ENCODE assay signal across 17 cellular contexts in genomic region chr2:842151-842792, GRCh38.
DNase-seq lines count a peak whose midpoint lies in the region; ATAC-seq, FAIRE-seq and TF ChIP-seq lines count a peak whose summit lies in the region.
"Had no signal": no experiment of that assay in that cellular context is flagged by ENCODE, and none has a peak within 500 bp of the region (broad histone marks: within the 10 kb centered on the region; RNA-seq: fewer than 3 reads in every experiment).

No MANE protein-coding gene starts in this region.

- H2AFZ ChIP-seq in GM23338: peak overlapping the region; percentile 69; the same call in 1 of the 2 replicates
- no peak overlapping the region for H2AFZ ChIP-seq in H9 (ENCODE audit: low read length)
- H2AFZ ChIP-seq in GM12878 (ENCODE audit: control insufficient read depth, low read depth, low read length): no peak overlapping the region

- H3K18ac ChIP-seq in H9 (ENCODE audit: insufficient read length, low read depth, low read length): no peak overlapping the region

- H3K4ac ChIP-seq in H9 (ENCODE audit: low read depth, low read length): no peak overlapping the region

- no peak for TF ChIP-seq EP300 in GM12878 (IDR thresholded peaks at IDR 0.05; ENCODE audit: borderline replicate concordance in 1 of 2, control insufficient read depth in 1 of 2, low read depth in 2 of 2, low read length in 2 of 2)

- TF ChIP-seq CTCF in GM23338 (conservative IDR thresholded peaks at IDR 0.05; ENCODE audit: low read depth in 2 of 2) (no peak), H9 (conservative IDR thresholded peaks at IDR 0.05) (no peak), GM12878 (IDR thresholded peaks at IDR 0.05 in 2 of 3, conservative IDR thresholded peaks at IDR 0.05 in 1 of 3; ENCODE audit: control insufficient read depth in 2 of 3, extremely low read depth in 1 of 3, insufficient read depth in 1 of 3, low read depth in 3 of 3, low read length in 3 of 3) (no peak), pancreas (IDR thresholded peaks at IDR 0.05) (no peak)

- H3K9me3 ChIP-seq in H9 (ENCODE audit: control insufficient read depth, low read depth, low read length): no peaks in the 10 kb centered on the region
- H3K9me3 ChIP-seq in GM12878 (replicated peaks; ENCODE audit: control insufficient read depth, insufficient read depth, low read length): no peaks in the 10 kb centered on the region; the same call in 2 of the 3 replicates
- H3K9me3 ChIP-seq in pancreas: no peaks in the 10 kb centered on the region
- no peaks in the 10 kb centered on the region for H3K9me3 ChIP-seq in MG63
- H3K9me3 ChIP-seq: A549, Caco-2 had no signal

- no CpG with 5 or more reads among the region's 16 CpGs for WGBS in H9 (ENCODE audit: extremely low coverage, insufficient read length, low lambda C conversion rate)
- 50% methylated on average over 16 of the region's 16 CpGs for WGBS in GM12878 (ENCODE audit: insufficient coverage, insufficient replicate concordance, low lambda C conversion rate, missing lambda C conversion rate)
- 52 to 60% methylated on average over 16 of the region's 16 CpGs for WGBS in pancreas, 2 donors

- H3K4me2 ChIP-seq in GM23338 (no peak overlapping the region), H9 (ENCODE audit: insufficient read depth, insufficient read length, low read length) (no peak overlapping the region), GM12878 (ENCODE audit: control insufficient read depth, insufficient read depth) (no peak overlapping the region)
- H3K4me2 ChIP-seq: A549 had no signal

- no peak overlapping the region for H3K9ac ChIP-seq in H9 (ENCODE audit: extremely low read depth, insufficient read length, low read length)
- H3K9ac ChIP-seq in GM12878 (ENCODE audit: control insufficient read depth, insufficient read depth, low read length): no peak overlapping the region

- H4K5ac ChIP-seq in H9 (ENCODE audit: insufficient read length, low read depth, low read length): no peak overlapping the region

- H3K79me2 ChIP-seq in GM23338 (replicated peaks; ENCODE audit: insufficient read depth) (no peaks in the 10 kb centered on the region), H9 (ENCODE audit: insufficient read depth, low read length) (no peaks in the 10 kb centered on the region), GM12878 (ENCODE audit: control insufficient read depth, insufficient read depth, low read length) (no peaks in the 10 kb centered on the region)

- RAD21 ChIA-PET in GM12878 (lab: Charles Lee; ENCODE audit: unreplicated experiment): no interaction called here

- no peaks in the 10 kb centered on the region for H3F3A ChIP-seq in GM23338 (replicated peaks; ENCODE audit: low read depth)

- no peak overlapping the region for H3T11ph ChIP-seq in H9 (ENCODE audit: low read length)

- in situ Hi-C loops in GM12878 (cut with MboI): no loop called here

- H4K8ac ChIP-seq in H9 (replicated peaks; ENCODE audit: insufficient read length, low read depth, low read length): no peak overlapping the region

- H3K9me3 Mint-ChIP-seq in GM23338 (no peaks in the 10 kb centered on the region), H9 (no peaks in the 10 kb centered on the region)

- H3K27me3 ChIP-seq in GM23338 (ENCODE audit: insufficient read depth): no peaks in the 10 kb centered on the region
- no peaks in the 10 kb centered on the region for H3K27me3 ChIP-seq in H9 (ENCODE audit: insufficient read depth, low read length)
- no peaks in the 10 kb centered on the region for H3K27me3 ChIP-seq in GM12878 (replicated peaks in 1 of 2; ENCODE audit: control insufficient read depth in 2 of 2, insufficient read depth in 2 of 2, low read length in 1 of 2)
- H3K27me3 ChIP-seq in pancreas: no peaks in the 10 kb centered on the region
- H3K27me3 ChIP-seq in MG63: no peaks in the 10 kb centered on the region

- ATAC-seq in GM23338 (peak; percentile 46), GM12878 (no peak), pancreas (peak; percentile 35 to 100 (median 84)), HG02973 (IDR thresholded peaks at IDR 0.05; ENCODE audit: unreplicated experiment) (no peak), GM21576 (IDR thresholded peaks at IDR 0.05; ENCODE audit: unreplicated experiment) (no peak)
- ATAC-seq: A549 had no signal

- H3K23me2 ChIP-seq in H9 (ENCODE audit: insufficient read length, low read depth, low read length, poor library complexity, severe bottlenecking): no peaks in the 10 kb centered on the region

- SMC1A ChIA-PET in GM12878 (lab: Charles Lee; ENCODE audit: uncharacterized antibody, unreplicated experiment): no interaction called here

- H2AK5ac ChIP-seq in H9 (ENCODE audit: insufficient read length, low read length): no peak overlapping the region

- H3K27ac ChIP-seq in GM23338 (ENCODE audit: low read depth) (no peak overlapping the region), H9 (ENCODE audit: insufficient read length, low read depth, low read length) (no peak overlapping the region), GM12878 (ENCODE audit: control insufficient read depth, insufficient read depth) (no peak overlapping the region), pancreas (no peak overlapping the region)
- H3K27ac ChIP-seq: A549 had no signal

- no peak overlapping the region for H3K56ac ChIP-seq in H9 (ENCODE audit: insufficient read length, low read depth, low read length)

- no peak overlapping the region for H2BK120ac ChIP-seq in H9 (ENCODE audit: low read depth, low read length, poor library complexity, severe bottlenecking)

- no peaks in the 10 kb centered on the region; the same call in 1 of the 2 replicates for H3K9me2 ChIP-seq in GM23338 (ENCODE audit: insufficient read depth)

- no peak overlapping the region for H2BK12ac ChIP-seq in H9 (ENCODE audit: insufficient read length, low read depth, low read length)

- H3K79me1 ChIP-seq in H9 (ENCODE audit: insufficient read depth, low read depth, low read length, poor library complexity, severe bottlenecking): no peaks in the 10 kb centered on the region

- H4K91ac ChIP-seq in H9 (ENCODE audit: insufficient read length, low read depth, low read length): no peak overlapping the region

- TF ChIP-seq POLR2A in GM12878 (IDR thresholded peaks at IDR 0.05; ENCODE audit: low read depth, low read length): no peak

- H2BK20ac ChIP-seq in H9 (ENCODE audit: low read depth, low read length, poor library complexity, severe bottlenecking): no peak overlapping the region

- POLR2A ChIA-PET in GM12878 (lab: Charles Lee): no interaction called here

- H3K23ac ChIP-seq in H9 (ENCODE audit: insufficient read length, low read depth, low read length): no peak overlapping the region

- intact Hi-C loops in GM12878 (cut with micrococcal nuclease; ENCODE audit: unreplicated experiment): no loop called here
- intact Hi-C loops in pancreas (cut with DNase I): no loop called here

- no peaks in the 10 kb centered on the region for H3K27me3 Mint-ChIP-seq in GM23338 (ENCODE audit: insufficient read depth, low read depth, poor library complexity)
- H3K27me3 Mint-ChIP-seq in H9 (ENCODE audit: low read depth): peaks cover 16% of the 10 kb centered on the region

- H3K4me1 ChIP-seq in GM23338 (ENCODE audit: insufficient read depth) (no peaks in the 10 kb centered on the region), H9 (ENCODE audit: insufficient read depth, low read length) (no peaks in the 10 kb centered on the region), GM12878 (ENCODE audit: control insufficient read depth, insufficient read depth, low read length) (no peaks in the 10 kb centered on the region), pancreas (no peaks in the 10 kb centered on the region)
- H3K4me1 ChIP-seq: A549, Caco-2 had no signal

- H3K4me3 Mint-ChIP-seq in GM23338 (no peak overlapping the region), H9 (no peak overlapping the region)
- H3K4me3 Mint-ChIP-seq: CD8-positive, alpha-beta memory T cell; HFFc6 had no signal

- no TSS peak for BruUV-seq in GM12878 (replicated peaks; lab: Mats Ljungman, UMichigan)

- peaks cover 2% of the 10 kb centered on the region; the same call in 2 of the 3 replicates for H3K4me1 Mint-ChIP-seq in GM23338
- no peaks in the 10 kb centered on the region for H3K4me1 Mint-ChIP-seq in H9
- H3K4me1 Mint-ChIP-seq: CD8-positive, alpha-beta memory T cell had no signal

- DNase-seq in GM23338 (ENCODE audit: low spot score) (no peak), H9 (peak; percentile 21), GM12878 (ENCODE audit: low read depth, low spot score) (no peak), pancreas (peak in 4 of 6 donors; percentile 35 to 80 (median 58)), MG63 (no peak)
- DNase-seq: Caco-2; CD8-positive, alpha-beta memory T cell; DND-41; GF-D8; GOT3; HCEC 1CT; HFFc6; IMR-90; KBM-7 had no signal

- H3K4me3 ChIP-seq in GM23338 (no peak overlapping the region), GM12878 (no peak overlapping the region), pancreas (no peak overlapping the region), MG63 (no peak overlapping the region)
- H3K4me3 ChIP-seq: A549 had no signal

- peak; percentile 57 for FAIRE-seq in GM12878 (lab: Jason Lieb, UNC)
- no peak for FAIRE-seq in pancreas (lab: Jason Lieb, UNC)
- FAIRE-seq: A549 had no signal

- H3K36me3 ChIP-seq in GM23338 (ENCODE audit: insufficient read depth): no peaks in the 10 kb centered on the region
- H3K36me3 ChIP-seq in GM12878 (ENCODE audit: control insufficient read depth in 2 of 2, insufficient read depth in 2 of 2, low read length in 1 of 2): no peaks in the 10 kb centered on the region
- no peaks in the 10 kb centered on the region for H3K36me3 ChIP-seq in pancreas
- no peaks in the 10 kb centered on the region for H3K36me3 ChIP-seq in MG63

- CTCF ChIA-PET in GM12878 (lab: Yijun Ruan, JAX): no interaction called here

- H3K27ac Mint-ChIP-seq in GM23338 (no peak overlapping the region), H9 (no peak overlapping the region)
- H3K27ac Mint-ChIP-seq: CD8-positive, alpha-beta memory T cell; HFFc6 had no signal

- no peak overlapping the region for H2BK5ac ChIP-seq in H9 (ENCODE audit: insufficient read length, low read length)

- H4K20me1 ChIP-seq in GM23338 (replicated peaks; ENCODE audit: insufficient read depth) (no peaks in the 10 kb centered on the region), H9 (ENCODE audit: control insufficient read depth, insufficient read depth, insufficient read length) (no peaks in the 10 kb centered on the region), GM12878 (ENCODE audit: control insufficient read depth, insufficient read depth) (no peaks in the 10 kb centered on the region)

- no peak overlapping the region for H2BK15ac ChIP-seq in H9 (ENCODE audit: low read depth, low read length)

- H3K14ac ChIP-seq in H9 (ENCODE audit: insufficient read depth, low read length): no peak overlapping the region

- no peak for TF ChIP-seq RAD21 in GM12878 (IDR thresholded peaks at IDR 0.05; ENCODE audit: insufficient read depth, low read depth, low read length)

- H3K36me3 Mint-ChIP-seq in GM23338 (ENCODE audit: low read depth): no peaks in the 10 kb centered on the region
- H3K36me3 Mint-ChIP-seq in H9 (ENCODE audit: insufficient read depth in 1 of 3, low read depth in 3 of 3): peaks cover 0 to 2% (median 0%) of the 10 kb centered on the region in 3 experiments; a peak in 2 of 7 replicates
- H3K36me3 Mint-ChIP-seq: CD8-positive, alpha-beta memory T cell had no signal

TF ChIP-seq in GM23338, 12 proteins besides CTCF, POLR2A, EP300 and RAD21 (continues in another document):
- TF ChIP-seq ZNF114 (CRISPR knock-in tag; IDR thresholded peaks at IDR 0.05) (no peak), EZH2 (IDR thresholded peaks at IDR 0.05; ENCODE audit: low read depth, unreplicated experiment) (no peak)

TF ChIP-seq in GM12878, 131 proteins besides CTCF, POLR2A, EP300 and RAD21 (continues in another document):
- TF ChIP-seq BRCA1 (IDR thresholded peaks at IDR 0.05; ENCODE audit: low read depth, low read length): no peak

Comparison
In these comparisons a context has a peak if more than half of its experiments do, and no peak if none do; other contexts are left out.
1. ATAC-seq: peak in GM23338 (single experiment) and pancreas (4 of 4); none in GM12878 (single experiment), HG02973 (single experiment) and GM21576 (single experiment).
2. DNase-seq: peak in H9 (single experiment) and pancreas (4 of 6); none in GM23338 (single experiment), GM12878 (single experiment) and MG63 (single experiment).